ENCODE assay signal across 8 cellular contexts in the genomic region with DNA sequence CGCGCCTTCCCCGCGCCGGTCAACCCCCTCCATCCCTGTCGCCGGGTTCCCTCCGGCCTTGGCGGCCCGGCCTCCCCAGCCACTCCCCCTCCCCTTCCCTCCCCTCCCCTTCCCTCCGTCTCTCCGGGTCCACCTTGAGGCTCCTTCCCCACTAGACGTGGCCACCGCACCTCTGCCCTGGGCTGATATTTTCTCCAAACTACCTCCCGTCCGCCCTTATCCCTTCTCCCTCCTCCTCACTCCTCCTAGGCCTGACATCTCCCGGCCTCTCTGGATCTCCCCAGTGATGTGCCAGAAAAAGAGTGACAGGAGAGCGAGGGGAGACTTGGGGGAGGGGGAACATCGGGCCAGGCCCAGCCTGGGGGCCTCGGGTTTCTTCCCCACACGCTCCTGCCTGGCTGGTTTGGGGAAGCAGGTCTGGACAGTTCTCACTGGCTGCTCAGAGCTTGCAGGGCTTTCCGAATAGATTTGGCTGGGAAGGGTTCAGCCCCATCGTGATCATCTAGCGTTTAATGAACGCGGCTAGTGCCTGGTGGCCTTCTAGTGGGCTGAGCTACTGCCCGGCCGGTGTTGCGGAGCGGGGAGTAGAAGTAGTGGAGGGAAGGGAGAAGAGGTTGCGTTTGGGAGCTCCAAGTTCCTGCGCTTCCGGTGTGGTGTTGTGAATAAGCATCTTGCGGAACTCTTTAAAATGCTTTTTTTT. TPM values are rescaled to one million over a fixed set of nuclear protein-coding genes. Genes with fewer than 3 reads are reported as not detected.
DNase-seq lines count a peak whose midpoint lies in the region; ATAC-seq and TF ChIP-seq lines count a peak whose summit lies in the region.

No MANE protein-coding gene starts in this region.

- H2AFZ ChIP-seq in fibroblast of lung (ENCODE audit: low read length) (peak overlapping the region; percentile 69), neural progenitor cell (replicated peaks) (peak overlapping the region; percentile 97)

- peak overlapping the region; percentile 94 for H3K4me3 Mint-ChIP-seq in neural progenitor cell

- H3K27me3 ChIP-seq in fibroblast of lung (ENCODE audit: control insufficient read depth, insufficient read depth, low read length) (peaks cover 17% of the 10 kb centered on the region), neural progenitor cell (peaks cover 59% of the 10 kb centered on the region)

- H3K36me3 Mint-ChIP-seq in neural progenitor cell = no peaks in the 10 kb centered on the region

- H3F3A ChIP-seq in neural progenitor cell (ENCODE audit: low read depth) = peaks cover 13% of the 10 kb centered on the region

- POLR2A ChIA-PET in HEK293 (lab: Yijun Ruan, JAX) = no interaction called here

- H4K20me1 ChIP-seq in fibroblast of lung (ENCODE audit: control insufficient read depth, extremely low read depth, insufficient read depth, low read length) (no peaks in the 10 kb centered on the region), neural progenitor cell (ENCODE audit: low read depth) (peaks cover 32% of the 10 kb centered on the region)

- H3K27ac Mint-ChIP-seq in neural progenitor cell = peak overlapping the region; percentile 43

- TF ChIP-seq CTCF in HEK293 (tag by site-specific recombination; IDR thresholded peaks at IDR 0.05) (no peak), VCaP (conservative IDR thresholded peaks at IDR 0.05) (no peak), fibroblast of lung (conservative IDR thresholded peaks at IDR 0.05 in 1 of 2, IDR thresholded peaks at IDR 0.05 in 1 of 2; ENCODE audit: low read depth in 1 of 2, low read length in 2 of 2) (no peak), neural progenitor cell (IDR thresholded peaks at IDR 0.05) (no peak)

- peaks cover 27% of the 10 kb centered on the region for H3K4me1 Mint-ChIP-seq in neural progenitor cell

- peaks cover 8% of the 10 kb centered on the region for H3K27me3 Mint-ChIP-seq in neural progenitor cell (ENCODE audit: insufficient read depth, low read depth)

- CTCF ChIA-PET in HEK293 (lab: Yijun Ruan, JAX) = interaction anchor here (0.6 to 2.9 kb wide), 5 partner anchors 9 to 46 kb away, joined by 3 to 16 read pairs (median 4); no protein-coding TSS in a partner anchor

- DNase-seq in Ammon's horn (ENCODE audit: low spot score) (peak; percentile 30), fibroblast of lung (ENCODE audit: low read depth in 2 of 2) (peak; percentile 19 to 34), neural progenitor cell (ENCODE audit: low spot score) (peak; percentile 65), occipital lobe (lab: John Stamatoyannopoulos, UW) (no peak), KBM-7 (no peak)

- H3K9me3 Mint-ChIP-seq in neural progenitor cell = no peaks in the 10 kb centered on the region

- in situ Hi-C loops in KBM-7 (cut with MboI; ENCODE audit: low pct_unique_long_range_greater_than_20kb, low sequenced_read_pairs) = no loop called here

- H3K4me3 ChIP-seq in HEK293 (ENCODE audit: low read depth, low read length) = peak overlapping the region; percentile 53
- H3K4me3 ChIP-seq in fibroblast of lung (replicated peaks in 1 of 4; ENCODE audit: control extremely low read depth in 1 of 4, insufficient read depth in 1 of 4, low read depth in 3 of 4, low read length in 4 of 4) = peak overlapping the region; percentile 60 to 91 (median 85)
- H3K4me3 ChIP-seq in neural progenitor cell = peak overlapping the region; percentile 78

- peaks cover 8% of the 10 kb centered on the region; the same call in 1 of the 2 replicates for H3K4me1 ChIP-seq in HEK293 (ENCODE audit: control insufficient read depth, insufficient read depth, low read length)
- H3K4me1 ChIP-seq in fibroblast of lung (ENCODE audit: control insufficient read depth, extremely low read depth, insufficient read depth, low read length) = peaks cover 6% of the 10 kb centered on the region
- H3K4me1 ChIP-seq in neural progenitor cell = peaks cover 20% of the 10 kb centered on the region

- H3K79me2 ChIP-seq in fibroblast of lung (ENCODE audit: control insufficient read depth, insufficient read depth, low read length) (no peaks in the 10 kb centered on the region), neural progenitor cell (ENCODE audit: low read depth) (no peaks in the 10 kb centered on the region)

- H3K9me3 ChIP-seq in HEK293 (ENCODE audit: control insufficient read depth, insufficient read depth, low read depth, low read length) (no peaks in the 10 kb centered on the region), fibroblast of lung (ENCODE audit: control insufficient read depth, insufficient read depth, low read depth, low read length) (no peaks in the 10 kb centered on the region), neural progenitor cell (ENCODE audit: low read depth) (no peaks in the 10 kb centered on the region)

- no peaks in the 10 kb centered on the region for H3K36me3 ChIP-seq in HEK293 (ENCODE audit: control insufficient read depth in 2 of 2, insufficient read depth in 1 of 2, low read length in 2 of 2)
- H3K36me3 ChIP-seq in fibroblast of lung (ENCODE audit: control insufficient read depth, insufficient read depth, low read length) = no peaks in the 10 kb centered on the region
- no peaks in the 10 kb centered on the region for H3K36me3 ChIP-seq in neural progenitor cell

- no peak overlapping the region for H3K27ac ChIP-seq in HEK293 (ENCODE audit: extremely low read depth, low read depth, low read length)
- peak overlapping the region; percentile 79 for H3K27ac ChIP-seq in VCaP
- H3K27ac ChIP-seq in fibroblast of lung (ENCODE audit: insufficient read depth, low read length) = peak overlapping the region; percentile 40
- H3K27ac ChIP-seq in neural progenitor cell = no peak overlapping the region

- H3K4me2 ChIP-seq in fibroblast of lung (ENCODE audit: extremely low read depth, insufficient read depth, low read length) (peak overlapping the region; percentile 97), neural progenitor cell (peak overlapping the region; percentile 96)

- no peak for ATAC-seq in HG02588 (IDR thresholded peaks at IDR 0.05; ENCODE audit: unreplicated experiment)

- peak overlapping the region; percentile 74 for H3K9ac ChIP-seq in fibroblast of lung (ENCODE audit: insufficient read depth, low read length)
- H3K9ac ChIP-seq in neural progenitor cell = no peak overlapping the region

TF ChIP-seq in HEK293, 187 proteins besides CTCF, POLR2A, EP300 and RAD21 (continues in another document):
- TF ChIP-seq, protein P1, sequence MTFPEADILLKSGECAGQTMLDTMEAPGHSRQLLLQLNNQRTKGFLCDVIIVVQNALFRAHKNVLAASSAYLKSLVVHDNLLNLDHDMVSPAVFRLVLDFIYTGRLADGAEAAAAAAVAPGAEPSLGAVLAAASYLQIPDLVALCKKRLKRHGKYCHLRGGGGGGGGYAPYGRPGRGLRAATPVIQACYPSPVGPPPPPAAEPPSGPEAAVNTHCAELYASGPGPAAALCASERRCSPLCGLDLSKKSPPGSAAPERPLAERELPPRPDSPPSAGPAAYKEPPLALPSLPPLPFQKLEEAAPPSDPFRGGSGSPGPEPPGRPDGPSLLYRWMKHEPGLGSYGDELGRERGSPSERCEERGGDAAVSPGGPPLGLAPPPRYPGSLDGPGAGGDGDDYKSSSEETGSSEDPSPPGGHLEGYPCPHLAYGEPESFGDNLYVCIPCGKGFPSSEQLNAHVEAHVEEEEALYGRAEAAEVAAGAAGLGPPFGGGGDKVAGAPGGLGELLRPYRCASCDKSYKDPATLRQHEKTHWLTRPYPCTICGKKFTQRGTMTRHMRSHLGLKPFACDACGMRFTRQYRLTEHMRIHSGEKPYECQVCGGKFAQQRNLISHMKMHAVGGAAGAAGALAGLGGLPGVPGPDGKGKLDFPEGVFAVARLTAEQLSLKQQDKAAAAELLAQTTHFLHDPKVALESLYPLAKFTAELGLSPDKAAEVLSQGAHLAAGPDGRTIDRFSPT (tag by site-specific recombination; IDR thresholded peaks at IDR 0.05) = no peak
- TF ChIP-seq ZFP69B (tag by site-specific recombination; IDR thresholded peaks at IDR 0.05) = no peak
- TF ChIP-seq REPIN1 (tag by site-specific recombination; IDR thresholded peaks at IDR 0.05; ENCODE audit: low read depth) = no peak
- no peak for TF ChIP-seq ZNF521 (tag by site-specific recombination; IDR thresholded peaks at IDR 0.05)
- TF ChIP-seq MYNN (tag by site-specific recombination; IDR thresholded peaks at IDR 0.05; ENCODE audit: borderline replicate concordance) = no peak
- no peak for TF ChIP-seq ZNF223 (tag by site-specific recombination; IDR thresholded peaks at IDR 0.05)
- TF ChIP-seq GFI1B (tag by site-specific recombination; IDR thresholded peaks at IDR 0.05) = no peak
- TF ChIP-seq PRDM1 (tag by site-specific recombination; IDR thresholded peaks at IDR 0.05) = no peak
- no peak for TF ChIP-seq ZNF514 (tag by site-specific recombination; IDR thresholded peaks at IDR 0.05)
- TF ChIP-seq ZNF302 (tag by site-specific recombination; IDR thresholded peaks at IDR 0.05; ENCODE audit: low read depth) = no peak
- TF ChIP-seq GLI2 (tag by site-specific recombination; IDR thresholded peaks at IDR 0.05; ENCODE audit: borderline replicate concordance, low read depth) = no peak
- TF ChIP-seq ZSCAN4 (tag by site-specific recombination; IDR thresholded peaks at IDR 0.05) = no peak
- TF ChIP-seq ZNF133 (tag by site-specific recombination; IDR thresholded peaks at IDR 0.05) = no peak

RNA-seq across cellular contexts. Expression of gene MAPRE3, which starts 0.6 kb away (rescaled TPM):
- total RNA-seq in fibroblast of lung (2.8 and 7.9 TPM in 2 replicates), neural progenitor cell (ENCODE audit: low replicate concordance) (3.1 and 6.2 TPM in 2 replicates), occipital lobe (15.4 TPM)
- 13.9 and 21.0 TPM in 2 replicates for polyA plus RNA-seq in fibroblast of lung
- polyA plus RNA-seq in fibroblast of lung (2012) = 18.9 and 29.1 TPM in 2 replicates
- polyA minus RNA-seq in fibroblast of lung (ENCODE audit: low replicate concordance) = 6.4 and 10.7 TPM in 2 replicates

Comparison
In these comparisons a context has a peak if more than half of its experiments do, and no peak if none do; other contexts are left out.
1. DNase-seq: peak in Ammon's horn (single experiment), fibroblast of lung (2 of 2) and neural progenitor cell (single experiment); none in occipital lobe (single experiment) and KBM-7 (single experiment).
2. H3K27ac ChIP-seq: peak in VCaP (single experiment) and fibroblast of lung (single experiment); none in HEK293 (single experiment) and neural progenitor cell (single experiment).
3. Peak in every context shown above with its lines, with median percentiles within 50 percentile points of each other: H3K4me3 ChIP-seq.